Comparison of ENCODE assay signal across 15 cellular contexts in the genomic region with DNA sequence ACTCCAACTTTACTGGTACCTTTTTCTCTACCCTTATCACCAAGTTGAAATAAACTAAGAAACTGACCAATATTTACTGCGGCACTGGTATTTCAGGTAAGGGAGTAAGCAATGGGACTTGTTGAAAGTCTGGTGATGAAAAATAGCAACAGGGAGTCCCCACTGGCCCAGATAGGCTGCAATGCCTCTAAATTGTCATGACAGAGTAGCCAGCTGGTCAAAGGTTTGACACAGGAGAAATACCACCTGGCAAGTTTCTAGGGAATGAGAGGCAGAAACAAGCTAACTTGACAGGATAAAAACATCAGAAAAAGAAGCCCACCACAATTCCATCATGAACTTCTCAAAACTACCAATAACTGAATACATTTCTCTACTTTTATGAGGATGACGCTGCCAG.
"Had no signal": no experiment of that assay in that cellular context is flagged by ENCODE, and none has a peak within 500 bp of the region (broad histone marks: within the 10 kb centered on the region; RNA-seq: fewer than 3 reads in every experiment).

No MANE protein-coding gene starts in this region.

- ATAC-seq: activated T-helper 17 cell treated with anti-CD3 and anti-CD28 coated beads, Interleukin-2, amount 50 U/mL, for 72 hours; effector memory CD8-positive, alpha-beta T cell; heart left ventricle; left lobe of liver; mucosa of descending colon; naive thymus-derived CD8-positive, alpha-beta T cell had no signal

- H3K9me3 Mint-ChIP-seq: activated naive CD4-positive, alpha-beta T cell treated with anti-CD3 and anti-CD28 coated beads, Interleukin-2, amount 10 ng/mL, durations not matched to agents 7 days and 5 days; activated T-helper 17 cell treated with anti-CD3 and anti-CD28 coated beads, Interleukin-2, amount 50 U/mL, for 72 hours; effector memory CD8-positive, alpha-beta T cell; naive thymus-derived CD8-positive, alpha-beta T cell; T-helper 2 cell treated with Interferon-gamma antibody and Interleukin-4, amounts not matched to agents 5 μg/mL and 100 μg/mL, for 36 hours had no signal

- H3K4me3 Mint-ChIP-seq: activated naive CD4-positive, alpha-beta T cell treated with anti-CD3 and anti-CD28 coated beads, Interleukin-2, amount 10 ng/mL, durations not matched to agents 7 days and 5 days; activated T-helper 17 cell treated with anti-CD3 and anti-CD28 coated beads, Interleukin-2, amount 50 U/mL, for 72 hours; effector memory CD8-positive, alpha-beta T cell; naive thymus-derived CD8-positive, alpha-beta T cell; T-helper 2 cell treated with Interferon-gamma antibody and Interleukin-4, amounts not matched to agents 5 μg/mL and 100 μg/mL, for 36 hours had no signal

- H3K4me1 Mint-ChIP-seq: activated naive CD4-positive, alpha-beta T cell treated with anti-CD3 and anti-CD28 coated beads, Interleukin-2, amount 10 ng/mL, durations not matched to agents 7 days and 5 days; activated T-helper 17 cell treated with anti-CD3 and anti-CD28 coated beads, Interleukin-2, amount 50 U/mL, for 72 hours had no signal

- DNase-seq: activated CD4-positive, alpha-beta T cell treated with anti-CD3 and anti-CD28 coated beads for 1 hour; activated CD4-positive, alpha-beta T cell treated with anti-CD3 and anti-CD28 coated beads, Interleukin-2, amount 50 U/mL, for 48 hours; activated naive CD4-positive, alpha-beta T cell treated with anti-CD3 and anti-CD28 coated beads, Interleukin-2, amount 10 ng/mL, durations not matched to agents 7 days and 5 days; dermis blood vessel endothelial cell; effector memory CD8-positive, alpha-beta T cell; heart left ventricle; mucosa of descending colon; naive thymus-derived CD8-positive, alpha-beta T cell; stimulated activated CD4-positive, alpha-beta T cell treated with anti-CD3 and anti-CD28 coated beads, Interleukin-15, amount 100 ng/mL, for 24 hours; stimulated activated CD4-positive, alpha-beta T cell treated with anti-CD3 and anti-CD28 coated beads, Interleukin-4, amount 100 ng/mL, for 4 hours; stimulated activated CD8-positive, alpha-beta memory T cell treated with anti-CD3 and anti-CD28 coated beads, Interleukin-4, amount 100 ng/mL, for 48 hours; SW 1271 had no signal

- H3K27me3 Mint-ChIP-seq: activated naive CD4-positive, alpha-beta T cell treated with anti-CD3 and anti-CD28 coated beads, Interleukin-2, amount 10 ng/mL, durations not matched to agents 7 days and 5 days; activated T-helper 17 cell treated with anti-CD3 and anti-CD28 coated beads, Interleukin-2, amount 50 U/mL, for 72 hours; effector memory CD8-positive, alpha-beta T cell; naive thymus-derived CD8-positive, alpha-beta T cell had no signal

- H3K27ac Mint-ChIP-seq: activated naive CD4-positive, alpha-beta T cell treated with anti-CD3 and anti-CD28 coated beads, Interleukin-2, amount 10 ng/mL, durations not matched to agents 7 days and 5 days; activated T-helper 17 cell treated with anti-CD3 and anti-CD28 coated beads, Interleukin-2, amount 50 U/mL, for 72 hours; effector memory CD8-positive, alpha-beta T cell; T-helper 2 cell treated with Interferon-gamma antibody and Interleukin-4, amounts not matched to agents 5 μg/mL and 100 μg/mL, for 36 hours had no signal
